In genomic region chr1:20992327-20993056, GRCh38 we compare ENCODE assay signal across 9 cellular contexts.
DNase-seq lines count a peak whose midpoint lies in the region; ATAC-seq and TF ChIP-seq lines count a peak whose summit lies in the region.
"Had no signal": no experiment of that assay in that cellular context is flagged by ENCODE, and none has a peak within 500 bp of the region (broad histone marks: within the 10 kb centered on the region; RNA-seq: fewer than 3 reads in every experiment).

No MANE protein-coding gene starts in this region.

- H3K27ac Mint-ChIP-seq in HFFc6 (peak overlapping the region; percentile 32), brain (peak overlapping the region in 3 of 5 experiments; percentile 38 to 59 (median 38)), osteocyte (ENCODE audit: unreplicated experiment) (peak overlapping the region; percentile 82)
- H3K27ac Mint-ChIP-seq: endodermal cell had no signal

- H3K4me1 Mint-ChIP-seq in HFFc6 (ENCODE audit: low read depth) (peaks cover 41% of the 10 kb centered on the region), brain (peaks cover 48% of the 10 kb centered on the region), osteocyte (ENCODE audit: unreplicated experiment) (peaks cover 37% of the 10 kb centered on the region)

- H3K36me3 Mint-ChIP-seq in HFFc6 (ENCODE audit: low read depth) (no peaks in the 10 kb centered on the region), brain (peaks cover 14% of the 10 kb centered on the region), osteocyte (ENCODE audit: unreplicated experiment) (no peaks in the 10 kb centered on the region)

- DNase-seq in GM04504 (ENCODE audit: low read depth) (peak; percentile 2), HFFc6 (no peak), osteocyte (ENCODE audit: extremely low spot score, unreplicated experiment) (no peak)
- DNase-seq in activated effector memory CD4-positive, alpha-beta T cell treated with Interleukin-2 at 50 U/mL for 16 hours = no peak
- DNase-seq: endodermal cell, nucleus accumbens had no signal

- TF ChIP-seq CTCF in HFFc6 (IDR thresholded peaks at IDR 0.05) = no peak
- no peak for TF ChIP-seq CTCF in brain (conservative IDR thresholded peaks at IDR 0.05)
- TF ChIP-seq CTCF in osteocyte (IDR thresholded peaks at IDR 0.05) = no peak

- H3K27me3 Mint-ChIP-seq in HFFc6 (ENCODE audit: insufficient read depth) (no peaks in the 10 kb centered on the region), brain (no peaks in the 10 kb centered on the region), osteocyte (ENCODE audit: unreplicated experiment) (no peaks in the 10 kb centered on the region)

- peak overlapping the region; percentile 7; the same call in 1 of the 2 replicates for H3K4me3 Mint-ChIP-seq in HFFc6
- no peak overlapping the region for H3K4me3 Mint-ChIP-seq in brain
- H3K4me3 Mint-ChIP-seq in osteocyte (ENCODE audit: unreplicated experiment) = no peak overlapping the region
- H3K4me3 Mint-ChIP-seq: endodermal cell had no signal

- ATAC-seq in GM21390 (IDR thresholded peaks at IDR 0.05; ENCODE audit: unreplicated experiment) (no peak), HG02759 (IDR thresholded peaks at IDR 0.05; ENCODE audit: unreplicated experiment) (no peak)

- no peaks in the 10 kb centered on the region for H3K9me3 Mint-ChIP-seq in HFFc6
- H3K9me3 Mint-ChIP-seq in brain = no peaks in the 10 kb centered on the region
- no peaks in the 10 kb centered on the region for H3K9me3 Mint-ChIP-seq in osteocyte (ENCODE audit: unreplicated experiment)
- H3K9me3 Mint-ChIP-seq: endodermal cell had no signal

Comparison
In these comparisons a context has a peak if more than half of its experiments do, and no peak if none do; other contexts are left out.
1. H3K27ac Mint-ChIP-seq: peak in every context shown above with its lines; median percentile 82 in osteocyte; 38 in brain; 32 in HFFc6.